In genomic region chr7:100176096-100176835, GRCh38 we compare ENCODE assay signal across 9 cellular contexts. TPM values are rescaled to one million over a fixed set of nuclear protein-coding genes. Genes with fewer than 3 reads are reported as not detected.
A peak's percentile ranks its signal among the peaks of the same experiment; 100 is the strongest.
DNase-seq lines count a peak whose midpoint lies in the region; ATAC-seq, FAIRE-seq and TF ChIP-seq lines count a peak whose summit lies in the region.
"Had no signal": no experiment of that assay in that cellular context is flagged by ENCODE, and none has a peak within 500 bp of the region (broad histone marks: within the 10 kb centered on the region; RNA-seq: fewer than 3 reads in every experiment).

No MANE protein-coding gene starts in this region.

- no peaks in the 10 kb centered on the region for H3K9me3 Mint-ChIP-seq in activated CD8-positive, alpha-beta T cell treated with anti-CD3 and anti-CD28 coated beads, Interleukin-2, amount 10 ng/mL, durations not matched to agents 7 days and 5 days (ENCODE audit: insufficient read depth)
- H3K9me3 Mint-ChIP-seq in immature natural killer cell = no peaks in the 10 kb centered on the region

- in situ Hi-C loops in HepG2 (cut with HindIII; ENCODE audit: extremely low pct_ligation_motif_present, low pct_unique_long_range_greater_than_20kb) = no loop called here

- ATAC-seq in HepG2 (no peak), right lobe of liver (no peak)
- ATAC-seq in activated CD8-positive, alpha-beta T cell treated with anti-CD3 and anti-CD28 coated beads, Interleukin-2, amount 10 ng/mL, durations not matched to agents 7 days and 5 days = no peak

- DNase-seq in HepG2 (ENCODE audit: low spot score) (no peak), right lobe of liver (no peak), immature natural killer cell (no peak), kidney glomerular epithelial cell (lab: John Stamatoyannopoulos, UW) (no peak), esophagus squamous epithelium (lab: John Stamatoyannopoulos, UW) (no peak), NCI-H128 (lab: John Stamatoyannopoulos, UW; ENCODE audit: unreplicated experiment) (no peak), NCI-H1092 treated with DMSO at 0.1 percent for 48 hours (lab: John Stamatoyannopoulos, UW) (no peak)
- no peak for DNase-seq in activated CD8-positive, alpha-beta T cell treated with anti-CD3 and anti-CD28 coated beads, Interleukin-2, amount 10 ng/mL, durations not matched to agents 7 days and 5 days
- DNase-seq: SW 1271 had no signal

- TF ChIP-seq CTCF in HepG2 (CRISPR knock-in tag; IDR thresholded peaks at IDR 0.05) (no peak), right lobe of liver (IDR thresholded peaks at IDR 0.05) (no peak), esophagus squamous epithelium (IDR thresholded peaks at IDR 0.05) (no peak)

- H3K4me3 ChIP-seq in HepG2 (replicated peaks in 1 of 3; ENCODE audit: insufficient read depth in 1 of 3, low read depth in 2 of 3, low read length in 3 of 3) = peak overlapping the region in 2 of 3 experiments; percentile 68 to 69; a peak in 2 of 6 replicates
- H3K4me3 ChIP-seq in right lobe of liver = no peak overlapping the region
- peak overlapping the region in 2 of 4 donors; percentile 44 to 66 for H3K4me3 ChIP-seq in esophagus squamous epithelium

- 42% methylated on average over 6 of the region's 9 CpGs for WGBS in HepG2 (ENCODE audit: low lambda C conversion rate)
- WGBS in right lobe of liver (ENCODE audit: insufficient coverage, low coverage, low lambda C conversion rate, missing lambda C conversion rate) = 51% methylated on average over 5 of the region's 9 CpGs
- 53 to 76% methylated on average over 6 to 8 of the region's 9 CpGs for WGBS in esophagus squamous epithelium, 2 donors

- H3K36me3 ChIP-seq in HepG2 (replicated peaks in 1 of 2; ENCODE audit: control insufficient read depth in 1 of 2, insufficient read depth in 2 of 2, low read length in 2 of 2) = no peaks in the 10 kb centered on the region
- no peaks in the 10 kb centered on the region for H3K36me3 ChIP-seq in right lobe of liver
- no peaks in the 10 kb centered on the region for H3K36me3 ChIP-seq in esophagus squamous epithelium

- peak overlapping the region; percentile 77 for H3K4me3 Mint-ChIP-seq in activated CD8-positive, alpha-beta T cell treated with anti-CD3 and anti-CD28 coated beads, Interleukin-2, amount 10 ng/mL, durations not matched to agents 7 days and 5 days
- peak overlapping the region; percentile 71 to 83 (median 78) for H3K4me3 Mint-ChIP-seq in immature natural killer cell

- H4K20me1 ChIP-seq in HepG2 (ENCODE audit: insufficient read depth, low read length) = no peaks in the 10 kb centered on the region

- TF ChIP-seq POLR2A in HepG2 (IDR thresholded peaks at IDR 0.05; ENCODE audit: insufficient read depth in 1 of 2, low read depth in 2 of 2, low read length in 2 of 2) (no peak), right lobe of liver (IDR thresholded peaks at IDR 0.05) (no peak), esophagus squamous epithelium (IDR thresholded peaks at IDR 0.05) (no peak)

- intact Hi-C loops in HepG2 (cut with micrococcal nuclease; ENCODE audit: unreplicated experiment) = no loop called here
- intact Hi-C loops in right lobe of liver (cut with DNase I) = no loop called here
- intact Hi-C loops in esophagus squamous epithelium (cut with DNase I) = no loop called here

- TF ChIP-seq RAD21 in HepG2 (CRISPR knock-in tag; IDR thresholded peaks at IDR 0.05) = no peak

- H3K9me3 ChIP-seq in HepG2 (ENCODE audit: low read length) = no peaks in the 10 kb centered on the region
- H3K9me3 ChIP-seq in right lobe of liver = no peaks in the 10 kb centered on the region
- H3K9me3 ChIP-seq in esophagus squamous epithelium = no peaks in the 10 kb centered on the region

- peaks cover 1 to 8% of the 10 kb centered on the region in 2 experiments; a peak in 2 of 5 replicates for H3K27me3 ChIP-seq in HepG2 (ENCODE audit: control insufficient read depth in 1 of 2, insufficient read depth in 2 of 2, low read length in 2 of 2)
- no peaks in the 10 kb centered on the region for H3K27me3 ChIP-seq in right lobe of liver
- H3K27me3 ChIP-seq in esophagus squamous epithelium = peaks cover 0 to 15% (median 0%) of the 10 kb centered on the region in 4 donors

- H3K36me3 Mint-ChIP-seq in activated CD8-positive, alpha-beta T cell treated with anti-CD3 and anti-CD28 coated beads, Interleukin-2, amount 10 ng/mL, durations not matched to agents 7 days and 5 days (ENCODE audit: low read depth) = peaks cover 8% of the 10 kb centered on the region
- no peaks in the 10 kb centered on the region for H3K36me3 Mint-ChIP-seq in immature natural killer cell

- H3K4me2 ChIP-seq in HepG2 (ENCODE audit: low read depth, low read length) = peak overlapping the region; percentile 94; the same call in 1 of the 2 replicates

- BruUV-seq in HepG2 (replicated peaks; lab: Mats Ljungman, UMichigan) = no TSS peak

- peaks cover 41% of the 10 kb centered on the region for H3K4me1 Mint-ChIP-seq in activated CD8-positive, alpha-beta T cell treated with anti-CD3 and anti-CD28 coated beads, Interleukin-2, amount 10 ng/mL, durations not matched to agents 7 days and 5 days (ENCODE audit: low read depth)
- peaks cover 30 to 32% of the 10 kb centered on the region in 2 donors for H3K4me1 Mint-ChIP-seq in immature natural killer cell

- FAIRE-seq in HepG2 (lab: Jason Lieb, UNC) = no peak

- TF ChIP-seq EP300 in HepG2 (IDR thresholded peaks at IDR 0.05; ENCODE audit: low read depth in 2 of 2, low read length in 2 of 2) = no peak
- TF ChIP-seq EP300 in HepG2 (CRISPR knock-in tag; IDR thresholded peaks at IDR 0.05; ENCODE audit: borderline replicate concordance) = no peak

- peak overlapping the region; percentile 3 for H3K27ac Mint-ChIP-seq in activated CD8-positive, alpha-beta T cell treated with anti-CD3 and anti-CD28 coated beads, Interleukin-2, amount 10 ng/mL, durations not matched to agents 7 days and 5 days
- peak overlapping the region in 3 of 6 donors; percentile 30 to 81 (median 38) for H3K27ac Mint-ChIP-seq in immature natural killer cell

- H3K4me1 ChIP-seq in HepG2 (ENCODE audit: insufficient read depth, low read length) (peaks cover 13% of the 10 kb centered on the region), right lobe of liver (peaks cover 0 to 4% (median 0%) of the 10 kb centered on the region in 4 donors), esophagus squamous epithelium (peaks cover 9 to 31% (median 17%) of the 10 kb centered on the region in 3 donors)

- no peak overlapping the region for H2AFZ ChIP-seq in HepG2 (ENCODE audit: low read length)

- CTCF ChIA-PET in HepG2 (lab: Yijun Ruan, JAX; ENCODE audit: low intra/inter-chr PET ratio, low total read pairs) = no interaction called here
- CTCF ChIA-PET in activated CD8-positive, alpha-beta T cell treated with anti-CD3 and anti-CD28 coated beads, Interleukin-2, amount 10 ng/mL, durations not matched to agents 7 days and 5 days (lab: Charles Lee) = interaction anchor here (1.2 to 4.0 kb wide), 6 partner anchors 8 to 44 kb away, joined by 3 to 16 read pairs (median 7); partner anchors contain the start of gene GAL3ST4

- no peak overlapping the region for H3K9ac ChIP-seq in HepG2 (ENCODE audit: insufficient read depth, low read depth, low read length)

- H3K27ac ChIP-seq in HepG2 (ENCODE audit: extremely low read length, insufficient read depth, low read length) (no peak overlapping the region), right lobe of liver (no peak overlapping the region), esophagus squamous epithelium (no peak overlapping the region)

- H3K79me2 ChIP-seq in HepG2 (ENCODE audit: insufficient read depth, low read length) = no peaks in the 10 kb centered on the region

- POLR2A ChIA-PET in HepG2 (lab: Yijun Ruan, JAX) = interaction anchor here (1.7 kb wide), 1 partner anchor 8 kb away, joined by 7 read pairs; the partner anchor contains the start of gene GAL3ST4
- POLR2A ChIA-PET in activated CD8-positive, alpha-beta T cell treated with anti-CD3 and anti-CD28 coated beads, Interleukin-2, amount 10 ng/mL, durations not matched to agents 7 days and 5 days (lab: Charles Lee) = interaction anchor here (1.1 to 1.7 kb wide), 3 partner anchors 8 to 27 kb away, joined by 4 to 5 read pairs (median 5); partner anchors contain the start of genes GAL3ST4 and LAMTOR4

- H3K27me3 Mint-ChIP-seq in activated CD8-positive, alpha-beta T cell treated with anti-CD3 and anti-CD28 coated beads, Interleukin-2, amount 10 ng/mL, durations not matched to agents 7 days and 5 days (ENCODE audit: low read depth) = peaks cover 21% of the 10 kb centered on the region
- peaks cover 0 to 11% (median 4%) of the 10 kb centered on the region in 3 donors for H3K27me3 Mint-ChIP-seq in immature natural killer cell (ENCODE audit: low read depth in 3 of 3)

RNA-seq across cellular contexts. Expression of gene GPC2, which starts 0.9 kb away (rescaled TPM):
- 0.10 and 0.64 TPM in 2 replicates for total RNA-seq in HepG2 (2016; rRNA removed; fragmentation: Illumina TruSeq; extraction: Trizol)
- total RNA-seq in HepG2 (2016; cell fraction: cytosol; rRNA removed; fragmentation: Illumina TruSeq; extraction: Trizol; ENCODE audit: low read depth) = 0.35 TPM in 1 of 2 replicates, not detected in the other
- total RNA-seq in HepG2 (2016; cell fraction: insoluble cytoplasmic fraction; rRNA removed; fragmentation: Illumina TruSeq; extraction: Trizol) = 1.0 TPM in 1 of 2 replicates, not detected in the other
- 0.12 and 0.14 TPM in 2 replicates for total RNA-seq in HepG2 (2016; cell fraction: membrane; rRNA removed; fragmentation: Illumina TruSeq; extraction: Trizol)
- 2.1 and 2.7 TPM in 2 replicates for total RNA-seq in HepG2 (2016; cell fraction: nucleus; rRNA removed; fragmentation: Illumina TruSeq; extraction: Trizol)
- polyA plus RNA-seq in HepG2 (2011; rRNA removed) = 0.76 and 0.78 TPM in 2 replicates
- 0.46 and 0.51 TPM in 2 replicates for polyA plus RNA-seq in HepG2 (2011; cell fraction: cytosol; rRNA removed)
- 6.6 and 8.4 TPM in 2 replicates for polyA plus RNA-seq in HepG2 (2011; cell fraction: nucleus; rRNA removed)
- polyA plus RNA-seq in HepG2 (2012) = 0.68 and 1.2 TPM in 2 replicates
- polyA plus RNA-seq in HepG2 (2016; cell fraction: cytosol; fragmentation: Illumina TruSeq; extraction: Trizol; ENCODE audit: low read depth) = 0.05 TPM in 1 of 2 replicates, not detected in the other
- polyA plus RNA-seq in HepG2 (2016; cell fraction: insoluble cytoplasmic fraction; fragmentation: Illumina TruSeq; extraction: Trizol; ENCODE audit: low read depth) = 0.38 and 0.47 TPM in 2 replicates
- polyA plus RNA-seq in HepG2 (2016; cell fraction: membrane; fragmentation: Illumina TruSeq; extraction: Trizol; ENCODE audit: low read depth) = 0.07 TPM in 1 of 2 replicates, not detected in the other
- 3.9 and 4.1 TPM in 2 replicates for polyA plus RNA-seq in HepG2 (2016; cell fraction: nucleus; fragmentation: Illumina TruSeq; extraction: Trizol; ENCODE audit: insufficient read depth, low read depth)
- 0.94 and 1.2 TPM in 2 replicates for polyA minus RNA-seq in HepG2 (2011; rRNA and poly(A)+ RNA removed; ENCODE audit: low replicate concordance)
- polyA minus RNA-seq in HepG2 (2011; cell fraction: cytosol; rRNA and poly(A)+ RNA removed) = 0.49 TPM in 1 of 2 replicates, not detected in the other
- polyA minus RNA-seq in HepG2 (2011; cell fraction: nucleus; rRNA and poly(A)+ RNA removed) = 0.90 and 3.9 TPM in 2 replicates
- under 1 TPM in 2 of 6 experiments, not detected in 4; 0.35 to 0.40 TPM for total RNA-seq in right lobe of liver
- total RNA-seq in activated CD8-positive, alpha-beta T cell treated with anti-CD3 and anti-CD28 coated beads, Interleukin-2, amount 10 ng/mL, durations not matched to agents 7 days and 5 days = 1 to 10 TPM; 8.1 to 8.2 TPM
- not detected for polyA plus RNA-seq in immature natural killer cell
- 1 to 10 TPM in 1 of 4 donors, under 1 TPM in 2, not detected in 1; 0.57 to 1.4 (median 0.83) TPM for total RNA-seq in esophagus squamous epithelium

RNA-seq across cellular contexts. Expression of gene STAG3, which starts 1.5 kb away (rescaled TPM):
- 0.22 and 0.33 TPM in 2 replicates for total RNA-seq in HepG2 (2016; rRNA removed; fragmentation: Illumina TruSeq; extraction: Trizol)
- not detected in 2 replicates for total RNA-seq in HepG2 (2016; cell fraction: cytosol; rRNA removed; fragmentation: Illumina TruSeq; extraction: Trizol; ENCODE audit: low read depth)
- 0.15 and 0.43 TPM in 2 replicates for total RNA-seq in HepG2 (2016; cell fraction: insoluble cytoplasmic fraction; rRNA removed; fragmentation: Illumina TruSeq; extraction: Trizol)
- total RNA-seq in HepG2 (2016; cell fraction: membrane; rRNA removed; fragmentation: Illumina TruSeq; extraction: Trizol) = 0.10 TPM in 1 of 2 replicates, not detected in the other
- total RNA-seq in HepG2 (2016; cell fraction: nucleus; rRNA removed; fragmentation: Illumina TruSeq; extraction: Trizol) = 1.1 and 1.7 TPM in 2 replicates
- polyA plus RNA-seq in HepG2 (2011; rRNA removed) = 0.09 and 0.12 TPM in 2 replicates
- polyA plus RNA-seq in HepG2 (2011; cell fraction: cytosol; rRNA removed) = 0.05 and 0.08 TPM in 2 replicates
- 0.80 and 1.3 TPM in 2 replicates for polyA plus RNA-seq in HepG2 (2011; cell fraction: nucleus; rRNA removed)
- polyA plus RNA-seq in HepG2 (2012) = 2.9 and 4.8 TPM in 2 replicates
- not detected in 2 replicates for polyA plus RNA-seq in HepG2 (2016; cell fraction: cytosol; fragmentation: Illumina TruSeq; extraction: Trizol; ENCODE audit: low read depth)
- polyA plus RNA-seq in HepG2 (2016; cell fraction: insoluble cytoplasmic fraction; fragmentation: Illumina TruSeq; extraction: Trizol; ENCODE audit: low read depth) = not detected in 2 replicates
- polyA plus RNA-seq in HepG2 (2016; cell fraction: membrane; fragmentation: Illumina TruSeq; extraction: Trizol; ENCODE audit: low read depth) = not detected in 2 replicates
- 0.81 and 0.92 TPM in 2 replicates for polyA plus RNA-seq in HepG2 (2016; cell fraction: nucleus; fragmentation: Illumina TruSeq; extraction: Trizol; ENCODE audit: insufficient read depth, low read depth)
- polyA minus RNA-seq in HepG2 (2011; rRNA and poly(A)+ RNA removed; ENCODE audit: low replicate concordance) = 0.06 and 1.5 TPM in 2 replicates
- polyA minus RNA-seq in HepG2 (2011; cell fraction: cytosol; rRNA and poly(A)+ RNA removed) = not detected in 2 replicates
- polyA minus RNA-seq in HepG2 (2011; cell fraction: nucleus; rRNA and poly(A)+ RNA removed) = 0.52 and 0.62 TPM in 2 replicates
- 1 to 10 TPM in 4 of 6 experiments, under 1 TPM in 2; 0.81 to 5.9 (median 4.4) TPM for total RNA-seq in right lobe of liver
- total RNA-seq in activated CD8-positive, alpha-beta T cell treated with anti-CD3 and anti-CD28 coated beads, Interleukin-2, amount 10 ng/mL, durations not matched to agents 7 days and 5 days = 10 to 100 TPM; 16.5 to 20.6 TPM
- 1 to 10 TPM in 1 of 3 donors, under 1 TPM in 2; 0.50 to 2.8 (median 0.72) TPM for polyA plus RNA-seq in immature natural killer cell
- under 1 TPM in 2 of 4 donors, not detected in 2; 0.40 to 0.95 TPM for total RNA-seq in esophagus squamous epithelium

RNA-seq across cellular contexts. Expression of gene GAL3ST4, which starts 7.8 kb away (rescaled TPM):
- 0.29 TPM in 1 of 2 replicates, not detected in the other for total RNA-seq in HepG2 (2016; rRNA removed; fragmentation: Illumina TruSeq; extraction: Trizol)
- not detected in 2 replicates for total RNA-seq in HepG2 (2016; cell fraction: cytosol; rRNA removed; fragmentation: Illumina TruSeq; extraction: Trizol; ENCODE audit: low read depth)
- 0.07 and 0.13 TPM in 2 replicates for total RNA-seq in HepG2 (2016; cell fraction: insoluble cytoplasmic fraction; rRNA removed; fragmentation: Illumina TruSeq; extraction: Trizol)
- total RNA-seq in HepG2 (2016; cell fraction: membrane; rRNA removed; fragmentation: Illumina TruSeq; extraction: Trizol) = 0.06 and 0.14 TPM in 2 replicates
- 0.28 and 0.34 TPM in 2 replicates for total RNA-seq in HepG2 (2016; cell fraction: nucleus; rRNA removed; fragmentation: Illumina TruSeq; extraction: Trizol)
- polyA plus RNA-seq in HepG2 (2011; rRNA removed) = 0.41 and 0.73 TPM in 2 replicates
- 0.24 and 0.25 TPM in 2 replicates for polyA plus RNA-seq in HepG2 (2011; cell fraction: cytosol; rRNA removed)
- 1.7 and 1.8 TPM in 2 replicates for polyA plus RNA-seq in HepG2 (2011; cell fraction: nucleus; rRNA removed)
- 0.35 and 0.71 TPM in 2 replicates for polyA plus RNA-seq in HepG2 (2012)
- polyA plus RNA-seq in HepG2 (2016; cell fraction: cytosol; fragmentation: Illumina TruSeq; extraction: Trizol; ENCODE audit: low read depth) = 0.15 TPM in 1 of 2 replicates, not detected in the other
- polyA plus RNA-seq in HepG2 (2016; cell fraction: insoluble cytoplasmic fraction; fragmentation: Illumina TruSeq; extraction: Trizol; ENCODE audit: low read depth) = 0.22 and 0.42 TPM in 2 replicates
- 0.13 and 0.14 TPM in 2 replicates for polyA plus RNA-seq in HepG2 (2016; cell fraction: membrane; fragmentation: Illumina TruSeq; extraction: Trizol; ENCODE audit: low read depth)
- polyA plus RNA-seq in HepG2 (2016; cell fraction: nucleus; fragmentation: Illumina TruSeq; extraction: Trizol; ENCODE audit: insufficient read depth, low read depth) = 0.70 and 1.3 TPM in 2 replicates
- 0.58 and 0.64 TPM in 2 replicates for polyA minus RNA-seq in HepG2 (2011; rRNA and poly(A)+ RNA removed; ENCODE audit: low replicate concordance)
- not detected in 2 replicates for polyA minus RNA-seq in HepG2 (2011; cell fraction: cytosol; rRNA and poly(A)+ RNA removed)
- polyA minus RNA-seq in HepG2 (2011; cell fraction: nucleus; rRNA and poly(A)+ RNA removed) = 0.25 and 0.26 TPM in 2 replicates
- total RNA-seq in right lobe of liver = 1 to 10 TPM in 1 of 6 experiments, under 1 TPM in 4, not detected in 1; 0.12 to 1.1 (median 0.56) TPM
- total RNA-seq in activated CD8-positive, alpha-beta T cell treated with anti-CD3 and anti-CD28 coated beads, Interleukin-2, amount 10 ng/mL, durations not matched to agents 7 days and 5 days = 1 to 10 TPM; 2.8 to 3.5 TPM
- polyA plus RNA-seq in immature natural killer cell = under 1 TPM in 1 of 3 donors, not detected in 2; 0.08 TPM
- 1 to 10 TPM; 2.5 to 7.5 (median 5.3) TPM for total RNA-seq in esophagus squamous epithelium

RNA-seq across cellular contexts. Expression of gene TRAPPC14, which starts 17.7 kb away (rescaled TPM):
- total RNA-seq in HepG2 (2016; rRNA removed; fragmentation: Illumina TruSeq; extraction: Trizol) (2.0 and 9.6 TPM in 2 replicates), right lobe of liver (10 to 100 TPM in 4 of 6 experiments, 1 to 10 TPM in 2; 8.2 to 14.6 (median 10.3) TPM), esophagus squamous epithelium (10 to 100 TPM in 3 of 4 donors, 1 to 10 TPM in 1; 9.3 to 20.2 (median 13.1) TPM)
- total RNA-seq in HepG2 (2016; cell fraction: cytosol; rRNA removed; fragmentation: Illumina TruSeq; extraction: Trizol; ENCODE audit: low read depth) = 1.5 and 1.8 TPM in 2 replicates
- 2.3 and 9.9 TPM in 2 replicates for total RNA-seq in HepG2 (2016; cell fraction: insoluble cytoplasmic fraction; rRNA removed; fragmentation: Illumina TruSeq; extraction: Trizol)
- 3.1 and 3.3 TPM in 2 replicates for total RNA-seq in HepG2 (2016; cell fraction: membrane; rRNA removed; fragmentation: Illumina TruSeq; extraction: Trizol)
- total RNA-seq in HepG2 (2016; cell fraction: nucleus; rRNA removed; fragmentation: Illumina TruSeq; extraction: Trizol) = 15.6 and 20.8 TPM in 2 replicates
- polyA plus RNA-seq in HepG2 (2011; rRNA removed) (4.7 and 7.0 TPM in 2 replicates), immature natural killer cell (1 to 10 TPM in 2 of 3 donors, under 1 TPM in 1; 0.71 to 2.9 (median 1.8) TPM)
- polyA plus RNA-seq in HepG2 (2011; cell fraction: cytosol; rRNA removed) = 1.6 and 1.7 TPM in 2 replicates
- 46.2 and 74.5 TPM in 2 replicates for polyA plus RNA-seq in HepG2 (2011; cell fraction: nucleus; rRNA removed)
- 7.0 and 9.8 TPM in 2 replicates for polyA plus RNA-seq in HepG2 (2012)
- polyA plus RNA-seq in HepG2 (2016; cell fraction: cytosol; fragmentation: Illumina TruSeq; extraction: Trizol; ENCODE audit: low read depth) = 1.8 TPM in 2 replicates
- 3.5 and 4.4 TPM in 2 replicates for polyA plus RNA-seq in HepG2 (2016; cell fraction: insoluble cytoplasmic fraction; fragmentation: Illumina TruSeq; extraction: Trizol; ENCODE audit: low read depth)
- 3.1 TPM in 2 replicates for polyA plus RNA-seq in HepG2 (2016; cell fraction: membrane; fragmentation: Illumina TruSeq; extraction: Trizol; ENCODE audit: low read depth)
- polyA plus RNA-seq in HepG2 (2016; cell fraction: nucleus; fragmentation: Illumina TruSeq; extraction: Trizol; ENCODE audit: insufficient read depth, low read depth) = 51.8 and 52.2 TPM in 2 replicates
- 10.0 and 12.3 TPM in 2 replicates for polyA minus RNA-seq in HepG2 (2011; rRNA and poly(A)+ RNA removed; ENCODE audit: low replicate concordance)
- polyA minus RNA-seq in HepG2 (2011; cell fraction: cytosol; rRNA and poly(A)+ RNA removed) = 1.5 and 2.7 TPM in 2 replicates
- polyA minus RNA-seq in HepG2 (2011; cell fraction: nucleus; rRNA and poly(A)+ RNA removed) = 15.2 and 18.6 TPM in 2 replicates
- total RNA-seq in activated CD8-positive, alpha-beta T cell treated with anti-CD3 and anti-CD28 coated beads, Interleukin-2, amount 10 ng/mL, durations not matched to agents 7 days and 5 days = 10 to 100 TPM; 42.7 to 44.0 TPM

RNA-seq across cellular contexts. Expression of gene LAMTOR4, which starts 27.5 kb away (rescaled TPM):
- total RNA-seq in HepG2 (2016; rRNA removed; fragmentation: Illumina TruSeq; extraction: Trizol) (115 and 120 TPM in 2 replicates), right lobe of liver (10 to 100 TPM; 35.8 to 66.6 (median 44.9) TPM), esophagus squamous epithelium (100 to 1,000 TPM in 1 of 4 donors, 10 to 100 TPM in 3; 71.8 to 138 (median 86.7) TPM)
- 39.3 and 64.2 TPM in 2 replicates for total RNA-seq in HepG2 (2016; cell fraction: cytosol; rRNA removed; fragmentation: Illumina TruSeq; extraction: Trizol; ENCODE audit: low read depth)
- 113 and 130 TPM in 2 replicates for total RNA-seq in HepG2 (2016; cell fraction: insoluble cytoplasmic fraction; rRNA removed; fragmentation: Illumina TruSeq; extraction: Trizol)
- total RNA-seq in HepG2 (2016; cell fraction: membrane; rRNA removed; fragmentation: Illumina TruSeq; extraction: Trizol) = 64.6 and 78.5 TPM in 2 replicates
- 43.3 and 51.5 TPM in 2 replicates for total RNA-seq in HepG2 (2016; cell fraction: nucleus; rRNA removed; fragmentation: Illumina TruSeq; extraction: Trizol)
- polyA plus RNA-seq in HepG2 (2011; rRNA removed) (111 and 118 TPM in 2 replicates), immature natural killer cell (100 to 1,000 TPM; 408 to 587 (median 569) TPM)
- 170 and 243 TPM in 2 replicates for polyA plus RNA-seq in HepG2 (2011; cell fraction: cytosol; rRNA removed)
- polyA plus RNA-seq in HepG2 (2011; cell fraction: nucleus; rRNA removed) = 155 and 156 TPM in 2 replicates
- 58.9 and 63.9 TPM in 2 replicates for polyA plus RNA-seq in HepG2 (2012)
- 44.3 and 58.0 TPM in 2 replicates for polyA plus RNA-seq in HepG2 (2016; cell fraction: cytosol; fragmentation: Illumina TruSeq; extraction: Trizol; ENCODE audit: low read depth)
- 97.2 and 108 TPM in 2 replicates for polyA plus RNA-seq in HepG2 (2016; cell fraction: insoluble cytoplasmic fraction; fragmentation: Illumina TruSeq; extraction: Trizol; ENCODE audit: low read depth)
- 53.6 and 55.9 TPM in 2 replicates for polyA plus RNA-seq in HepG2 (2016; cell fraction: membrane; fragmentation: Illumina TruSeq; extraction: Trizol; ENCODE audit: low read depth)
- polyA plus RNA-seq in HepG2 (2016; cell fraction: nucleus; fragmentation: Illumina TruSeq; extraction: Trizol; ENCODE audit: insufficient read depth, low read depth) = 100 and 103 TPM in 2 replicates
- 38.7 and 82.7 TPM in 2 replicates for polyA minus RNA-seq in HepG2 (2011; rRNA and poly(A)+ RNA removed; ENCODE audit: low replicate concordance)
- 11.4 and 11.6 TPM in 2 replicates for polyA minus RNA-seq in HepG2 (2011; cell fraction: cytosol; rRNA and poly(A)+ RNA removed)
- polyA minus RNA-seq in HepG2 (2011; cell fraction: nucleus; rRNA and poly(A)+ RNA removed) = 13.3 and 15.4 TPM in 2 replicates
- 100 to 1,000 TPM; 134 to 143 TPM for total RNA-seq in activated CD8-positive, alpha-beta T cell treated with anti-CD3 and anti-CD28 coated beads, Interleukin-2, amount 10 ng/mL, durations not matched to agents 7 days and 5 days

Comparison
In these comparisons a context has a peak if more than half of its experiments do, and no peak if none do; other contexts are left out.
1. H3K4me3 ChIP-seq: peak in HepG2 (2 of 3); none in right lobe of liver (0 of 3).